ENCODE assay signal across 10 cellular contexts in the genomic region with DNA sequence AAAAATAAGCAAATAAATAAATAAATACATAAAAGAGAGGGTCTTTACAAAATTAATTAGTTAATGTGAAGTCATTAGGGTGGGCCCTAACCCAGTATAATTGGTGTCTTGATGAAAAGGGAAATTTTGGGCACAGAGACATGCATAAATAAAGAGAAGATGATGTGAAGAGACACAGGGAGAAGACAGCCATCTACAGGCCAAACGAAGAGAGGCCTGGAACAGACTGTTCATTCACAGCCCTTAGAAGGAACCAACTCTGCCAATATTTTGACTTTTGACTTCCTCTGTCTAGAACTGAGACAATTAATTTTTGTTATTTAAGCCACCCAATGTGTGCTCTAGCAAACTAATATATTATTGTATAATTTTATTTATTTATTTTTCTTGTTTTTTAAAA. TPM values are rescaled to one million over a fixed set of nuclear protein-coding genes. Genes with fewer than 3 reads are reported as not detected.
DNase-seq lines count a peak whose midpoint lies in the region; ATAC-seq, FAIRE-seq and TF ChIP-seq lines count a peak whose summit lies in the region.
"Had no signal": no experiment of that assay in that cellular context is flagged by ENCODE, and none has a peak within 500 bp of the region (broad histone marks: within the 10 kb centered on the region; RNA-seq: fewer than 3 reads in every experiment).

No MANE protein-coding gene starts in this region.

- peak; percentile 29 for TF ChIP-seq CTCF in astrocyte (IDR thresholded peaks at IDR 0.05; ENCODE audit: insufficient read depth, low read depth, low read length)

- H3K36me3 ChIP-seq in astrocyte (ENCODE audit: insufficient read depth, low read length) = no peaks in the 10 kb centered on the region
- no peaks in the 10 kb centered on the region for H3K36me3 ChIP-seq in mesendoderm (ENCODE audit: control insufficient read depth, insufficient read depth, low read length)

- H3K36me3 Mint-ChIP-seq in astrocyte (ENCODE audit: low read depth, unreplicated experiment) = no peaks in the 10 kb centered on the region
- H3K36me3 Mint-ChIP-seq in stimulated activated memory B cell treated with anti-CD40 and anti-IgM and Interleukin-4, amounts not matched to agents 10 μg/mL and 1 μg/mL and 100 μg/mL, for 72 hours = peaks cover 5% of the 10 kb centered on the region

- no peak overlapping the region for H3K4me3 ChIP-seq in astrocyte (ENCODE audit: insufficient read depth, low read depth, low read length)
- H3K4me3 ChIP-seq in mesendoderm (ENCODE audit: low read length) = no peak overlapping the region

- H3K18ac ChIP-seq in mesendoderm (ENCODE audit: low read length) = no peak overlapping the region

- H3K9me3 Mint-ChIP-seq in astrocyte (ENCODE audit: unreplicated experiment) = no peaks in the 10 kb centered on the region
- H3K9me3 Mint-ChIP-seq in stimulated activated memory B cell treated with anti-CD40 and anti-IgM and Interleukin-4, amounts not matched to agents 10 μg/mL and 1 μg/mL and 100 μg/mL, for 72 hours = peaks cover 8% of the 10 kb centered on the region

- H2BK120ac ChIP-seq in mesendoderm (ENCODE audit: low read depth, low read length) = no peak overlapping the region

- H4K20me1 ChIP-seq in astrocyte (ENCODE audit: insufficient read depth, low read length) = no peaks in the 10 kb centered on the region

- no peak overlapping the region for H3K27ac Mint-ChIP-seq in astrocyte (ENCODE audit: unreplicated experiment)
- H3K27ac Mint-ChIP-seq in stimulated activated memory B cell treated with anti-CD40 and anti-IgM and Interleukin-4, amounts not matched to agents 10 μg/mL and 1 μg/mL and 100 μg/mL, for 72 hours = no peak overlapping the region

- no peak overlapping the region for H3K4me3 Mint-ChIP-seq in astrocyte (ENCODE audit: unreplicated experiment)
- no peak overlapping the region for H3K4me3 Mint-ChIP-seq in stimulated activated memory B cell treated with anti-CD40 and anti-IgM and Interleukin-4, amounts not matched to agents 10 μg/mL and 1 μg/mL and 100 μg/mL, for 72 hours

- no CpG with 5 or more reads among the region's 1 CpG for WGBS in mesendoderm (ENCODE audit: extremely low coverage, insufficient coverage, low lambda C conversion rate)

- no peak overlapping the region for H3K4ac ChIP-seq in mesendoderm (ENCODE audit: low read depth, low read length)

- H2BK5ac ChIP-seq in mesendoderm (ENCODE audit: low read length) = no peak overlapping the region

- no peak overlapping the region for H2BK15ac ChIP-seq in mesendoderm (replicated peaks; ENCODE audit: low read depth)

- peak; percentile 16; the same call in 1 of the 2 replicates for TF ChIP-seq RAD21 in Ishikawa (IDR thresholded peaks at IDR 0.05; ENCODE audit: low read depth)

- no peak for FAIRE-seq in astrocyte (lab: Jason Lieb, UNC)
- FAIRE-seq: islet of Langerhans had no signal

- H3K79me2 ChIP-seq in astrocyte (ENCODE audit: insufficient read depth, low read length) (no peaks in the 10 kb centered on the region), mesendoderm (ENCODE audit: control insufficient read depth, insufficient read depth, low read length) (no peaks in the 10 kb centered on the region)

- no peak for TF ChIP-seq EP300 in Ishikawa (IDR thresholded peaks at IDR 0.05; ENCODE audit: borderline replicate concordance)

- H4K5ac ChIP-seq in mesendoderm (ENCODE audit: low read length) = no peak overlapping the region

- H3K27me3 ChIP-seq in astrocyte (ENCODE audit: insufficient read depth, low read length) (no peaks in the 10 kb centered on the region), mesendoderm (ENCODE audit: insufficient read depth, low read length, poor library complexity) (no peaks in the 10 kb centered on the region)

- ATAC-seq in HG02840 (IDR thresholded peaks at IDR 0.05; ENCODE audit: low FRiP score, unreplicated experiment) = no peak
- no peak for ATAC-seq in stimulated activated memory B cell treated with anti-CD40 and anti-IgM and Interleukin-4, amounts not matched to agents 10 μg/mL and 1 μg/mL and 100 μg/mL, for 72 hours

- H3K9me3 ChIP-seq in astrocyte (ENCODE audit: insufficient read depth, low read depth, low read length) = no peaks in the 10 kb centered on the region

- peaks cover 6% of the 10 kb centered on the region for H3K27me3 Mint-ChIP-seq in astrocyte (ENCODE audit: low read depth, unreplicated experiment)
- H3K27me3 Mint-ChIP-seq in stimulated activated memory B cell treated with anti-CD40 and anti-IgM and Interleukin-4, amounts not matched to agents 10 μg/mL and 1 μg/mL and 100 μg/mL, for 72 hours = peaks cover 34% of the 10 kb centered on the region

- H3K79me1 ChIP-seq in mesendoderm (ENCODE audit: low read length) = no peaks in the 10 kb centered on the region

- H3K4me2 ChIP-seq in astrocyte (ENCODE audit: low read length) = no peak overlapping the region
- H3K4me2 ChIP-seq in mesendoderm (ENCODE audit: low read length) = no peak overlapping the region

- H3K9ac ChIP-seq in astrocyte (ENCODE audit: low read length) (no peak overlapping the region), mesendoderm (ENCODE audit: low read length) (no peak overlapping the region)

- H3K23ac ChIP-seq in mesendoderm (ENCODE audit: low read length) = no peak overlapping the region

- H3K4me1 Mint-ChIP-seq in astrocyte (ENCODE audit: low read depth, unreplicated experiment) = no peaks in the 10 kb centered on the region
- no peaks in the 10 kb centered on the region for H3K4me1 Mint-ChIP-seq in stimulated activated memory B cell treated with anti-CD40 and anti-IgM and Interleukin-4, amounts not matched to agents 10 μg/mL and 1 μg/mL and 100 μg/mL, for 72 hours

- no peak overlapping the region for H4K8ac ChIP-seq in mesendoderm (ENCODE audit: low read depth, low read length)

- H3K27ac ChIP-seq in astrocyte (ENCODE audit: low read depth, low read length) (no peak overlapping the region), mesendoderm (ENCODE audit: low read depth, low read length) (no peak overlapping the region)

- H3K56ac ChIP-seq in mesendoderm (ENCODE audit: low read length) = no peak overlapping the region

- H3K4me1 ChIP-seq in astrocyte (ENCODE audit: insufficient read depth, low read length) = no peaks in the 10 kb centered on the region
- H3K4me1 ChIP-seq in mesendoderm (ENCODE audit: control insufficient read depth, low read depth, low read length) = no peaks in the 10 kb centered on the region

- DNase-seq in GM03348 (ENCODE audit: low spot score) = peak; percentile 44
- DNase-seq in astrocyte (ENCODE audit: low read depth) = no peak
- DNase-seq in mesendoderm = peak; percentile 23
- DNase-seq in activated T-cell treated with anti-CD3 and anti-CD28 coated beads, Interleukin-2, amount 50 U/mL, for 1 hour = no peak
- DNase-seq in activated CD4-positive, CD25-positive, alpha-beta regulatory T cell treated with anti-CD3 and anti-CD28 coated beads, Interleukin-2, amount 50 U/mL, for 72 hours = no peak
- DNase-seq: NCI-H446 had no signal

- no peak overlapping the region for H2AFZ ChIP-seq in astrocyte (ENCODE audit: low read depth, low read length)

- no peak overlapping the region for H2AK5ac ChIP-seq in mesendoderm (ENCODE audit: low read length)

TF ChIP-seq in Ishikawa, 13 proteins besides CTCF, POLR2A, EP300 and RAD21:
- TF ChIP-seq USF1 (IDR thresholded peaks at IDR 0.05) (no peak), REST (IDR thresholded peaks at IDR 0.05; ENCODE audit: low read depth) (no peak)

RNA-seq across cellular contexts. Expression of gene SELENOK, which starts 29.6 kb away (rescaled TPM):
- 40.3 and 43.7 TPM in 2 replicates for total RNA-seq in astrocyte
- 52.9 TPM for polyA plus RNA-seq in mesendoderm (2013, experiment 1 of 2)
- 52.7 TPM for polyA plus RNA-seq in mesendoderm (2013, experiment 2 of 2)

RNA-seq across cellular contexts. Expression of gene ACTR8, which starts 39.3 kb away (rescaled TPM):
- total RNA-seq in astrocyte = 43.6 and 52.1 TPM in 2 replicates
- 11.6 TPM for polyA plus RNA-seq in mesendoderm (2013, experiment 1 of 2)
- 11.4 TPM for polyA plus RNA-seq in mesendoderm (2013, experiment 2 of 2)

Comparison
In these comparisons a context has a peak if more than half of its experiments do, and no peak if none do; other contexts are left out.
1. DNase-seq: peak in GM03348 (single experiment) and mesendoderm (single experiment); none in astrocyte (single experiment), activated T-cell treated with anti-CD3 and anti-CD28 coated beads, Interleukin-2, amount 50 U/mL, for 1 hour (single experiment) and activated CD4-positive, CD25-positive, alpha-beta regulatory T cell treated with anti-CD3 and anti-CD28 coated beads, Interleukin-2, amount 50 U/mL, for 72 hours (single experiment).